Comparison of ENCODE assay signal across 8 cellular contexts in the genomic region with DNA sequence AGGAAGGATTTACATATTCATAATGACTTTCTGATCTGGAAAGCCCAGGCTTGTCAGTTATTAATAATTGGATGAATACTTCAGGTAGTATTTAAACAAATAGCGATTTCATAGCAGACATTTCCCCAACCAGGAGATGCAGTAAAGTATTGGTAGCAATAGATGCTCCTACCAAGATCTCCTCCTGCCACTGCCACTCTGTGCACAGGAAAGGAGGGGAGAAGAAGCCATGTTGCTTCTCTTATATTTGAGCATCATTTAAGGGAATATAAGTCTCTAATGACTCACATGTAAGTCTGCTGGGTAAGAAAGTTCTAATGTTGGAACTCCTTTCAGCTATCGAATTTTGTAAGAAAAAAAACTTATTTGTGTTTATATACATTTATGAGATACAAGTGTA. TPM values are rescaled to one million over a fixed set of nuclear protein-coding genes. Genes with fewer than 3 reads are reported as not detected.
DNase-seq lines count a peak whose midpoint lies in the region; ATAC-seq, FAIRE-seq and TF ChIP-seq lines count a peak whose summit lies in the region.

No MANE protein-coding gene starts in this region.

- H3K4me1 Mint-ChIP-seq in CD14-positive monocyte, result peaks cover 62% of the 10 kb centered on the region

- H3K4me2 ChIP-seq in Loucy (ENCODE audit: low read depth, low read length, poor library complexity, severe bottlenecking) (peak overlapping the region; percentile 88), osteoblast (ENCODE audit: insufficient read depth, low read length) (peak overlapping the region; percentile 81)

- peak overlapping the region; percentile 87 to 97 for H3K4me3 Mint-ChIP-seq in CD14-positive monocyte

- H3K4me1 ChIP-seq in Loucy (ENCODE audit: insufficient read depth, low read length, poor library complexity, severe bottlenecking) (peaks cover 49% of the 10 kb centered on the region), osteoblast (ENCODE audit: insufficient read depth, low read length) (peaks cover 35% of the 10 kb centered on the region), mucosa of descending colon (ENCODE audit: low read depth) (peaks cover 16% of the 10 kb centered on the region)

- H3K9me2 ChIP-seq in Loucy (replicated peaks; ENCODE audit: low read depth, low read length), result no peaks in the 10 kb centered on the region

- H3K27me3 ChIP-seq in Loucy (ENCODE audit: insufficient read depth, low read length, poor library complexity, severe bottlenecking), result peaks cover 5% of the 10 kb centered on the region
- no peaks in the 10 kb centered on the region for H3K27me3 ChIP-seq in osteoblast (ENCODE audit: insufficient read depth, low read length)

- ATAC-seq in HG03175 (IDR thresholded peaks at IDR 0.05; ENCODE audit: unreplicated experiment), result no peak
- no peak for ATAC-seq in mucosa of descending colon

- H3K9ac ChIP-seq in Loucy (ENCODE audit: low read depth, low read length, poor library complexity, severe bottlenecking), result peak overlapping the region; percentile 99

- peak overlapping the region; percentile 92 to 98 (median 96) for H3K27ac Mint-ChIP-seq in CD14-positive monocyte

- H3K4me3 ChIP-seq in Loucy (ENCODE audit: low read length, poor library complexity, severe bottlenecking), result peak overlapping the region; percentile 93
- H3K4me3 ChIP-seq in osteoblast (ENCODE audit: insufficient read depth, low read length), result peak overlapping the region; percentile 79
- H3K4me3 ChIP-seq in mucosa of descending colon, result no peak overlapping the region

- H2AFZ ChIP-seq in Loucy (ENCODE audit: low read length), result no peak overlapping the region; the same call in 1 of the 2 replicates
- peak overlapping the region; percentile 89 for H2AFZ ChIP-seq in osteoblast (ENCODE audit: low read length)

- peaks cover 7 to 9% of the 10 kb centered on the region in 2 donors for H3K36me3 Mint-ChIP-seq in CD14-positive monocyte

- no peak for FAIRE-seq in HTR-8/SVneo (lab: Jason Lieb, UNC)

- H3K36me3 ChIP-seq in Loucy (ENCODE audit: insufficient read depth, low read length) (0 out of 2 replicates have a peak, but pooled peaks cover under 1% of the 10 kb centered on the region), osteoblast (ENCODE audit: insufficient read depth, low read length) (peaks cover 4% of the 10 kb centered on the region), mucosa of descending colon (ENCODE audit: low read depth) (no peaks in the 10 kb centered on the region)

- no peak for TF ChIP-seq CTCF in CD14-positive monocyte (IDR thresholded peaks at IDR 0.05)
- no peak for TF ChIP-seq CTCF in Loucy (conservative IDR thresholded peaks at IDR 0.05; ENCODE audit: low read length)
- no peak for TF ChIP-seq CTCF in osteoblast (IDR thresholded peaks at IDR 0.05; ENCODE audit: extremely low read depth, low read depth, low read length)
- no peak for TF ChIP-seq CTCF in mucosa of descending colon (IDR thresholded peaks at IDR 0.05)

- H3K27ac ChIP-seq in cingulate gyrus (ENCODE audit: low read depth, low read length) (peak overlapping the region; percentile 79), osteoblast (ENCODE audit: low read depth, low read length) (peak overlapping the region; percentile 96)

- H3F3A ChIP-seq in Loucy (ENCODE audit: low read depth), result peaks cover 6% of the 10 kb centered on the region; the same call in 1 of the 2 replicates

- peaks cover 46% of the 10 kb centered on the region for H3K79me2 ChIP-seq in Loucy (ENCODE audit: insufficient read depth, low read length)
- H3K79me2 ChIP-seq in osteoblast (ENCODE audit: insufficient read depth, low read length), result peaks cover 43% of the 10 kb centered on the region

- H3K27me3 Mint-ChIP-seq in CD14-positive monocyte (ENCODE audit: low read depth in 3 of 3), result peaks cover 0 to 2% (median 0%) of the 10 kb centered on the region in 3 donors

- H3K9me3 ChIP-seq in Loucy (ENCODE audit: insufficient read depth, low read depth, low read length) (no peaks in the 10 kb centered on the region), osteoblast (ENCODE audit: low read depth, low read length) (no peaks in the 10 kb centered on the region), mucosa of descending colon (no peaks in the 10 kb centered on the region)

- DNase-seq in CD14-positive monocyte (ENCODE audit: low spot score) (no peak), osteoblast (ENCODE audit: insufficient read length, low spot score, missing footprints) (no peak), NCI-H524 treated with DMSO at 0.1 percent for 48 hours (lab: John Stamatoyannopoulos, UW) (no peak), mucosa of descending colon (no peak), HTR-8/SVneo (ENCODE audit: insufficient read length, low spot score) (no peak)

- H3K9me3 Mint-ChIP-seq in CD14-positive monocyte, result no peaks in the 10 kb centered on the region

- intact Hi-C loops in CD14-positive monocyte (cut with micrococcal nuclease) (loop anchor here in 1 of 2 donors (10.0 kb wide), 1 partner anchor 824 kb away; the partner anchor contains the start of gene CD1D), mucosa of descending colon (cut with DNase I, micrococcal nuclease) (no loop called here)

- H4K20me1 ChIP-seq in Loucy (ENCODE audit: insufficient read depth, low read length, poor library complexity, severe bottlenecking), result peaks cover 26% of the 10 kb centered on the region
- H4K20me1 ChIP-seq in osteoblast (ENCODE audit: insufficient read depth, low read length), result no peaks in the 10 kb centered on the region

RNA-seq across cellular contexts. Expression of gene IFI16, which starts 0.4 kb away (rescaled TPM):
- 10 to 100 TPM; 64.8 to 99.7 TPM for polyA plus RNA-seq in CD14-positive monocyte
- 129 and 171 TPM in 2 replicates for total RNA-seq in osteoblast
- 10 to 100 TPM; 14.4 to 37.9 (median 36.6) TPM for total RNA-seq in mucosa of descending colon
